In genomic region chr11:79269923-79270322, GRCh38 we compare ENCODE assay signal across 1 cellular context.
TF ChIP-seq lines count a peak whose summit lies in the region.

No MANE protein-coding gene starts in this region.

TF ChIP-seq in GM23338, 12 proteins besides CTCF, POLR2A, EP300 and RAD21 (continued from another document):
- peak; percentile 88 for TF ChIP-seq ZNF462 (CRISPR knock-in tag; IDR thresholded peaks at IDR 0.05)
